ENCODE assay signal across 17 cellular contexts in the genomic region with DNA sequence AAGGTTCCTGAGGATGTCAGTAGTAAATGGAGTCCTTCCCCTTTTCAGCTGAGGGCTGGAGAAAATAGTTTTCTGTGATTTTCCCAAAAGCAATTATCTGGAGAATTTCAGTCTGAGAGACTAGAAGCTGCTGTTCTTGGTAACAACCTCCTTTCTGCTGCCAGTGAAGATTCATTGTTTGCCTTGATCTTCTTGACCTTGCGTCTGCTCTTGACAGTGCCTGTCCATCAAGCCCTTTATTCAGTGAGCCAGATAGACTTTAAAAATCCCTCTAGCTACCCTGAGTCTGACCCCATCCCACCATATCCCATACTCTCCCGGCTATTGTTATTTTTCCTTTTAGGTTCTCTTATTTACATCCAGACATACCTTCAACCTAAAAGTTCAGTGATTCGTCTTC.
"Had no signal": no experiment of that assay in that cellular context is flagged by ENCODE, and none has a peak within 500 bp of the region (broad histone marks: within the 10 kb centered on the region; RNA-seq: fewer than 3 reads in every experiment).

No MANE protein-coding gene starts in this region.

- ATAC-seq: left cardiac atrium; natural killer cell treated with Interleukin-12 subunit alpha and Interleukin-12 subunit beta and Interleukin-15 and Interleukin-18, amount 100 ng/mL, for 72 hours; stimulated activated naive CD8-positive, alpha-beta T cell treated with anti-CD3 and anti-CD28 coated beads, Interleukin-15, amount 100 ng/mL, for 72 hours had no signal

- DNase-seq: activated CD4-positive, alpha-beta T cell treated with anti-CD3 and anti-CD28 coated beads, Interleukin-2, amount 50 U/mL, for 48 hours; activated naive CD4-positive, alpha-beta T cell; effector memory CD4-positive, alpha-beta T cell; left cardiac atrium; nucleus accumbens; posterior cingulate gyrus; stimulated activated CD4-positive, alpha-beta T cell treated with anti-CD3 and anti-CD28 coated beads, Interleukin-15, amount 100 ng/mL, for 24 hours; stimulated activated CD4-positive, alpha-beta T cell treated with anti-CD3 and anti-CD28 coated beads, Interleukin-2, amount 100 ng/mL, for 48 hours; stimulated activated naive CD8-positive, alpha-beta T cell treated with anti-CD3 and anti-CD28 coated beads, Interleukin-15, amount 100 ng/mL, for 72 hours; T-helper 2 cell; upper lobe of left lung had no signal

- H3K9me3 ChIP-seq: esophagus muscularis mucosa, right atrium auricular region, upper lobe of left lung had no signal

- H3K4me3 Mint-ChIP-seq: dendritic cell treated with granulocyte-macrophage colony-stimulating factor and Interleukin-4, amounts not matched to agents 40 ng/mL and 50 ng/mL, for 4 days; natural killer cell treated with Interleukin-12 subunit alpha and Interleukin-12 subunit beta and Interleukin-15 and Interleukin-18, amount 100 ng/mL, for 72 hours; stimulated activated naive CD8-positive, alpha-beta T cell treated with anti-CD3 and anti-CD28 coated beads, Interleukin-15, amount 100 ng/mL, for 72 hours had no signal

- H3K4me1 Mint-ChIP-seq: stimulated activated naive CD8-positive, alpha-beta T cell treated with anti-CD3 and anti-CD28 coated beads, Interleukin-15, amount 100 ng/mL, for 72 hours had no signal

- H3K27ac ChIP-seq: esophagus muscularis mucosa, right atrium auricular region, upper lobe of left lung, VCaP had no signal

- H3K9me3 Mint-ChIP-seq: dendritic cell treated with granulocyte-macrophage colony-stimulating factor and Interleukin-4, amounts not matched to agents 40 ng/mL and 50 ng/mL, for 4 days; natural killer cell treated with Interleukin-12 subunit alpha and Interleukin-12 subunit beta and Interleukin-15 and Interleukin-18, amount 100 ng/mL, for 72 hours; stimulated activated naive CD8-positive, alpha-beta T cell treated with anti-CD3 and anti-CD28 coated beads, Interleukin-15, amount 100 ng/mL, for 72 hours had no signal

- H3K27me3 Mint-ChIP-seq: dendritic cell treated with granulocyte-macrophage colony-stimulating factor and Interleukin-4, amounts not matched to agents 40 ng/mL and 50 ng/mL, for 4 days; natural killer cell treated with Interleukin-12 subunit alpha and Interleukin-12 subunit beta and Interleukin-15 and Interleukin-18, amount 100 ng/mL, for 72 hours; stimulated activated naive CD8-positive, alpha-beta T cell treated with anti-CD3 and anti-CD28 coated beads, Interleukin-15, amount 100 ng/mL, for 72 hours had no signal

- H3K36me3 ChIP-seq: right atrium auricular region had no signal

- H3K36me3 Mint-ChIP-seq: natural killer cell treated with Interleukin-12 subunit alpha and Interleukin-12 subunit beta and Interleukin-15 and Interleukin-18, amount 100 ng/mL, for 72 hours had no signal

- H3K27me3 ChIP-seq: esophagus muscularis mucosa, right atrium auricular region, upper lobe of left lung had no signal

- H3K27ac Mint-ChIP-seq: dendritic cell treated with granulocyte-macrophage colony-stimulating factor and Interleukin-4, amounts not matched to agents 40 ng/mL and 50 ng/mL, for 4 days; natural killer cell treated with Interleukin-12 subunit alpha and Interleukin-12 subunit beta and Interleukin-15 and Interleukin-18, amount 100 ng/mL, for 72 hours; stimulated activated naive CD8-positive, alpha-beta T cell treated with anti-CD3 and anti-CD28 coated beads, Interleukin-15, amount 100 ng/mL, for 72 hours had no signal

- H3K4me3 ChIP-seq: esophagus muscularis mucosa, lung, right atrium auricular region, upper lobe of left lung had no signal
